Comparison of ENCODE assay signal across 23 cellular contexts in genomic region chr3:35867782-35868181, GRCh38.
"Had no signal": no experiment of that assay in that cellular context is flagged by ENCODE, and none has a peak within 500 bp of the region (broad histone marks: within the 10 kb centered on the region; RNA-seq: fewer than 3 reads in every experiment).

No MANE protein-coding gene starts in this region.

- DNase-seq: activated CD4-positive, alpha-beta T cell treated with anti-CD3 and anti-CD28 coated beads, Interleukin-2, amount 10 ng/mL, durations not matched to agents 24 days and 14 days; activated CD4-positive, alpha-beta T cell treated with anti-CD3 and anti-CD28 coated beads, Interleukin-2, amount 50 U/mL, for 4 hours; activated CD8-positive, alpha-beta T cell treated with anti-CD3 and anti-CD28 coated beads for 36 hours; activated effector memory CD4-positive, alpha-beta T cell treated with anti-CD3 and anti-CD28 coated beads, Interleukin-2, amount 50 U/mL, for 16 hours; activated naive CD4-positive, alpha-beta T cell; activated naive CD4-positive, alpha-beta T cell treated with anti-CD3 and anti-CD28 coated beads, Interleukin-2, amount 50 U/mL, for 16 hours; activated naive CD8-positive, alpha-beta T cell treated with anti-CD3 and anti-CD28 coated beads for 36 hours; activated T-cell treated with anti-CD3 and anti-CD28 coated beads, Interleukin-2, amount 50 U/mL, for 1 hour; activated T-cell treated with anti-CD3 and anti-CD28 coated beads, Interleukin-2, amount 50 U/mL, for 72 hours; amniotic stem cell; aorta; brain microvascular endothelial cell; central memory CD4-positive, alpha-beta T cell; NCI-H1092 treated with DMSO at 0.1 percent for 48 hours; NCI-H187 treated with DMSO at 0.1 percent for 48 hours; NCI-H2081; NCI-H510A; NCI-H69; NK-92 treated with Interleukin-12 subunit alpha and Interleukin-12 subunit beta, amount 100 ng/mL, for 24 hours; PC-9; Right ventricle myocardium superior; T1000 had no signal

- ATAC-seq: activated CD8-positive, alpha-beta T cell treated with anti-CD3 and anti-CD28 coated beads for 36 hours; activated T-cell treated with anti-CD3 and anti-CD28 coated beads, Interleukin-2, amount 50 U/mL, for 72 hours; activated T-helper 17 cell treated with anti-CD3 and anti-CD28 coated beads, Interleukin-2, amount 50 U/mL, for 72 hours had no signal
